In the genomic region with DNA sequence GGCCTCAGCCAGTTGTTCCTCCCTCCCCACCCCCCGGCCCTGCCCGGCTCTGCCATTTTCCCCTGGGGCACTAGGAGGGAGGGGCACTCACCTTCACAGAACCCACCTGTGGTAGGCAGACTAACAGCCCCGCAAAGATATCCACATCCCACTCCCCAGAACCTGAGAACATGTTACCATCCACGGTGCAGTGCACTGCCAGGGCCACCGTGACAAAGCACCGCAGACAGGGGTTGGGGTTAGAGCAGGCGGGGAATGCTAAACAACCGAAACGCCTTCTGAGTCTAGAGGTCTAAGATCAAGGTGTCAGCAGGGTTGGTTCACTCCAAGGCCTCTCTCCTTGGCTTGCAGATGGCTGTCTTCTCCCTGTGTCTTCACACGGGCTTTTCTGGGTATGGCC, we compare ENCODE assay signal across 16 cellular contexts. TPM values are rescaled to one million over a fixed set of nuclear protein-coding genes. Genes with fewer than 3 reads are reported as not detected.
A peak's percentile ranks its signal among the peaks of the same experiment; 100 is the strongest.
DNase-seq lines count a peak whose midpoint lies in the region; ATAC-seq and TF ChIP-seq lines count a peak whose summit lies in the region.
"Had no signal": no experiment of that assay in that cellular context is flagged by ENCODE, and none has a peak within 500 bp of the region (broad histone marks: within the 10 kb centered on the region; RNA-seq: fewer than 3 reads in every experiment).

No MANE protein-coding gene starts in this region.

- in situ Hi-C loops in IMR-90 (cut with MboI; ENCODE audit: low sequenced_read_pairs): no loop called here

- no peak overlapping the region for H3K56ac ChIP-seq in IMR-90 (ENCODE audit: extremely low read depth, insufficient read depth, low read length)

- no peak for TF ChIP-seq CTCF in CD14-positive monocyte (IDR thresholded peaks at IDR 0.05)
- no peak for TF ChIP-seq CTCF in IMR-90 (conservative IDR thresholded peaks at IDR 0.05; ENCODE audit: low read depth, low read length)

- H3K9ac ChIP-seq in IMR-90 (ENCODE audit: low read depth, low read length) (no peak overlapping the region), mesenchymal stem cell (ENCODE audit: low read length) (no peak overlapping the region)
- H3K9ac ChIP-seq: GM23248 had no signal

- ATAC-seq in IMR-90 (ENCODE audit: low read depth) (no peak), left ventricle myocardium superior (no peak)
- no peak for ATAC-seq in stimulated activated naive B cell treated with anti-CD40 and anti-IgM and Interleukin-4, amounts not matched to agents 10 μg/mL and 1 μg/mL and 100 μg/mL, for 72 hours (replicated peaks)
- no peak for ATAC-seq in activated naive CD8-positive, alpha-beta T cell treated with anti-CD3 and anti-CD28 coated beads, Interleukin-2, amount 50 U/mL, for 24 hours

- H2BK20ac ChIP-seq in IMR-90 (ENCODE audit: low read depth, low read length): no peak overlapping the region

- H3K9me1 ChIP-seq in IMR-90 (ENCODE audit: insufficient read depth, low read length): peaks cover 5% of the 10 kb centered on the region

- peaks cover 63% of the 10 kb centered on the region for H3K4me1 Mint-ChIP-seq in CD14-positive monocyte
- peaks cover 2 to 5% of the 10 kb centered on the region in 2 donors for H3K4me1 Mint-ChIP-seq in stimulated activated naive B cell treated with anti-CD40 and anti-IgM and Interleukin-4, amounts not matched to agents 10 μg/mL and 1 μg/mL and 100 μg/mL, for 72 hours
- no peaks in the 10 kb centered on the region for H3K4me1 Mint-ChIP-seq in activated naive CD8-positive, alpha-beta T cell treated with anti-CD3 and anti-CD28 coated beads, Interleukin-2, amount 50 U/mL, for 24 hours

- no peaks in the 10 kb centered on the region for H3K27me3 Mint-ChIP-seq in CD14-positive monocyte (ENCODE audit: low read depth in 3 of 3)
- peaks cover 0 to 4% of the 10 kb centered on the region in 2 donors for H3K27me3 Mint-ChIP-seq in stimulated activated naive B cell treated with anti-CD40 and anti-IgM and Interleukin-4, amounts not matched to agents 10 μg/mL and 1 μg/mL and 100 μg/mL, for 72 hours
- no peaks in the 10 kb centered on the region for H3K27me3 Mint-ChIP-seq in activated naive CD8-positive, alpha-beta T cell treated with anti-CD3 and anti-CD28 coated beads, Interleukin-2, amount 50 U/mL, for 24 hours
- H3K27me3 Mint-ChIP-seq: CD4-positive, alpha-beta memory T cell; IgD-negative memory B cell had no signal

- H2BK15ac ChIP-seq in IMR-90 (ENCODE audit: low read depth, low read length) (no peak overlapping the region), mesenchymal stem cell (ENCODE audit: low read depth, poor library complexity, severe bottlenecking) (peak overlapping the region; percentile 50)

- intact Hi-C loops in CD14-positive monocyte (cut with micrococcal nuclease) (loop anchor here in 1 of 2 donors (5.0 kb wide), 2 partner anchors 33 to 42 kb away; no protein-coding TSS in a partner anchor), IMR-90 (cut with micrococcal nuclease) (no loop called here), left ventricle myocardium superior (cut with micrococcal nuclease) (no loop called here)

- no peaks in the 10 kb centered on the region for H3K36me3 ChIP-seq in IMR-90 (ENCODE audit: control insufficient read depth, insufficient read depth, low read length)
- H3K36me3 ChIP-seq in mesenchymal stem cell (ENCODE audit: control insufficient read depth in 1 of 2, insufficient read depth in 2 of 2, low read depth in 1 of 2, low read length in 2 of 2): no peaks in the 10 kb centered on the region

- H3K27ac Mint-ChIP-seq in CD14-positive monocyte: peak overlapping the region; percentile 54 to 100 (median 99)
- H3K27ac Mint-ChIP-seq in stimulated activated naive B cell treated with anti-CD40 and anti-IgM and Interleukin-4, amounts not matched to agents 10 μg/mL and 1 μg/mL and 100 μg/mL, for 72 hours: peak overlapping the region; percentile 32
- no peak overlapping the region for H3K27ac Mint-ChIP-seq in activated naive CD8-positive, alpha-beta T cell treated with anti-CD3 and anti-CD28 coated beads, Interleukin-2, amount 50 U/mL, for 24 hours
- H3K27ac Mint-ChIP-seq: IgD-negative memory B cell had no signal

- no peak overlapping the region for H2BK5ac ChIP-seq in IMR-90 (ENCODE audit: low read depth, low read length, poor library complexity, severe bottlenecking)
- H2BK5ac ChIP-seq in mesenchymal stem cell (ENCODE audit: low read depth, low read length, poor library complexity, severe bottlenecking): no peak overlapping the region

- H3K4me3 ChIP-seq in IMR-90 (ENCODE audit: insufficient read depth, low read depth, low read length) (no peak overlapping the region), mesenchymal stem cell (ENCODE audit: insufficient read depth in 1 of 2, low read depth in 1 of 2, low read length in 2 of 2) (no peak overlapping the region)
- H3K4me3 ChIP-seq: GM23248 had no signal

- 92% methylated on average over 6 of the region's 10 CpGs; no CpG with 5 or more reads in 1 of the 2 experiments for WGBS in IMR-90 (ENCODE audit: extremely low coverage in 2 of 2, insufficient read length in 1 of 2), 2 experiments
- WGBS in mesenchymal stem cell: 93% methylated on average over 8 of the region's 10 CpGs

- H2AK5ac ChIP-seq in IMR-90 (ENCODE audit: low read depth, low read length) (no peak overlapping the region), mesenchymal stem cell (ENCODE audit: low read length, severe bottlenecking) (peak overlapping the region; percentile 79)

- H4K91ac ChIP-seq in IMR-90 (ENCODE audit: insufficient read depth, low read depth, low read length): no peak overlapping the region
- peak overlapping the region; percentile 78 for H4K91ac ChIP-seq in mesenchymal stem cell (ENCODE audit: low read length)

- POLR2A ChIA-PET in IMR-90 (lab: Charles Lee; ENCODE audit: unreplicated experiment): no interaction called here

- peaks cover 2 to 10% (median 4%) of the 10 kb centered on the region in 7 donors for H3K9me3 Mint-ChIP-seq in CD14-positive monocyte
- H3K9me3 Mint-ChIP-seq in stimulated activated naive B cell treated with anti-CD40 and anti-IgM and Interleukin-4, amounts not matched to agents 10 μg/mL and 1 μg/mL and 100 μg/mL, for 72 hours: no peaks in the 10 kb centered on the region
- H3K9me3 Mint-ChIP-seq in activated naive CD8-positive, alpha-beta T cell treated with anti-CD3 and anti-CD28 coated beads, Interleukin-2, amount 50 U/mL, for 24 hours: no peaks in the 10 kb centered on the region

- H3K4me1 ChIP-seq in IMR-90 (ENCODE audit: control insufficient read depth, insufficient read depth, low read length): peaks cover 16% of the 10 kb centered on the region
- H3K4me1 ChIP-seq in mesenchymal stem cell (ENCODE audit: control insufficient read depth, insufficient read depth, low read depth, low read length): peaks cover 40% of the 10 kb centered on the region

- BruUV-seq in IMR-90 (replicated peaks; lab: Mats Ljungman, UMichigan): no TSS peak

- no peak overlapping the region for H4K5ac ChIP-seq in IMR-90 (ENCODE audit: low read depth, low read length)

- no peak for TF ChIP-seq POLR2A in IMR-90 (IDR thresholded peaks at IDR 0.05; ENCODE audit: low read depth, low read length)

- peak overlapping the region; percentile 51 for H2AK9ac ChIP-seq in IMR-90 (replicated peaks; ENCODE audit: low read depth, low read length, poor library complexity)

- dilution Hi-C loops in IMR-90 (cut with HindIII; ENCODE audit: low sequenced_read_pairs, unreplicated experiment): no loop called here

- H2BK120ac ChIP-seq in IMR-90 (ENCODE audit: low read depth, low read length) (no peak overlapping the region), mesenchymal stem cell (ENCODE audit: low read depth, low read length) (no peak overlapping the region)

- H3K4me3 Mint-ChIP-seq in CD14-positive monocyte: peak overlapping the region; percentile 15 to 37
- H3K4me3 Mint-ChIP-seq in stimulated activated naive B cell treated with anti-CD40 and anti-IgM and Interleukin-4, amounts not matched to agents 10 μg/mL and 1 μg/mL and 100 μg/mL, for 72 hours: no peak overlapping the region
- no peak overlapping the region for H3K4me3 Mint-ChIP-seq in activated naive CD8-positive, alpha-beta T cell treated with anti-CD3 and anti-CD28 coated beads, Interleukin-2, amount 50 U/mL, for 24 hours
- H3K4me3 Mint-ChIP-seq: CD4-positive, alpha-beta memory T cell; IgD-negative memory B cell had no signal

- H3K9me3 ChIP-seq in IMR-90 (ENCODE audit: control insufficient read depth, insufficient read depth, low read length) (0 out of 2 replicates have a peak, but pooled peaks cover 3% of the 10 kb centered on the region), mesenchymal stem cell (ENCODE audit: control insufficient read depth, low read length) (peaks cover 9% of the 10 kb centered on the region)

- H4K8ac ChIP-seq in IMR-90 (ENCODE audit: low read depth in 2 of 2, low read length in 2 of 2) (no peak overlapping the region), mesenchymal stem cell (ENCODE audit: low read length) (peak overlapping the region; percentile 7)

- H3K18ac ChIP-seq in IMR-90 (ENCODE audit: low read depth, low read length) (no peak overlapping the region), mesenchymal stem cell (ENCODE audit: low read depth in 1 of 2, low read length in 2 of 2) (no peak overlapping the region)

- H3K4me2 ChIP-seq in IMR-90 (ENCODE audit: low read depth, low read length) (no peak overlapping the region), mesenchymal stem cell (ENCODE audit: low read length, poor library complexity, severe bottlenecking) (no peak overlapping the region)

- H3K23ac ChIP-seq in IMR-90 (ENCODE audit: low read depth, low read length): no peak overlapping the region
- H3K23ac ChIP-seq in mesenchymal stem cell (ENCODE audit: low read length in 2 of 2): no peak overlapping the region

- H3K14ac ChIP-seq in IMR-90 (replicated peaks; ENCODE audit: low read depth, low read length) (no peak overlapping the region), mesenchymal stem cell (ENCODE audit: low read length in 2 of 2) (no peak overlapping the region)

- H3K36me3 Mint-ChIP-seq in CD14-positive monocyte: peaks cover 2 to 5% of the 10 kb centered on the region in 2 donors
- H3K36me3 Mint-ChIP-seq in stimulated activated naive B cell treated with anti-CD40 and anti-IgM and Interleukin-4, amounts not matched to agents 10 μg/mL and 1 μg/mL and 100 μg/mL, for 72 hours: no peaks in the 10 kb centered on the region
- no peaks in the 10 kb centered on the region for H3K36me3 Mint-ChIP-seq in activated naive CD8-positive, alpha-beta T cell treated with anti-CD3 and anti-CD28 coated beads, Interleukin-2, amount 50 U/mL, for 24 hours (ENCODE audit: low read depth)
- H3K36me3 Mint-ChIP-seq: CD4-positive, alpha-beta memory T cell; IgD-negative memory B cell had no signal

- CTCF ChIA-PET in IMR-90 (lab: Yijun Ruan, JAX): no interaction called here

- H3K4ac ChIP-seq in IMR-90 (ENCODE audit: low read depth, low read length) (no peak overlapping the region), mesenchymal stem cell (ENCODE audit: low read depth in 1 of 2, low read length in 2 of 2) (no peak overlapping the region)

- DNase-seq in CD14-positive monocyte (ENCODE audit: low spot score): no peak
- DNase-seq in IMR-90: no peak
- no peak for DNase-seq in mesenchymal stem cell
- no peak for DNase-seq in stimulated activated naive B cell treated with anti-CD40 and anti-IgM and Interleukin-4, amounts not matched to agents 10 μg/mL and 1 μg/mL and 100 μg/mL, for 72 hours
- no peak for DNase-seq in germinal center (ENCODE audit: low spot score)
- DNase-seq in activated naive CD8-positive, alpha-beta T cell treated with anti-CD3 and anti-CD28 coated beads, Interleukin-2, amount 50 U/mL, for 24 hours: no peak
- no peak for DNase-seq in left ventricle myocardium superior
- DNase-seq: ACHN; C1 segment of cervical spinal cord; CD4-positive, alpha-beta memory T cell; DMS153; DMS79 treated with DMSO at 0.1 percent for 48 hours; GDM1; GM23248; KG1 had no signal

- H2BK12ac ChIP-seq in mesenchymal stem cell (ENCODE audit: low read length in 2 of 2): peak overlapping the region; percentile 11 to 68

- H2AFZ ChIP-seq in IMR-90 (replicated peaks; ENCODE audit: low read length, poor library complexity): no peak overlapping the region
- H2AFZ ChIP-seq in mesenchymal stem cell (ENCODE audit: low read depth, low read length): no peak overlapping the region
- H2AFZ ChIP-seq: GM23248 had no signal

- H4K20me1 ChIP-seq in IMR-90 (ENCODE audit: insufficient read depth, low read length): no peaks in the 10 kb centered on the region

- TF ChIP-seq RAD21 in IMR-90 (IDR thresholded peaks at IDR 0.05; ENCODE audit: low read length): no peak

- no peaks in the 10 kb centered on the region for H3K27me3 ChIP-seq in IMR-90 (ENCODE audit: control insufficient read depth, insufficient read depth, low read length)
- H3K27me3 ChIP-seq in mesenchymal stem cell (ENCODE audit: control insufficient read depth in 1 of 2, insufficient read depth in 1 of 2, low read length in 2 of 2): no peaks in the 10 kb centered on the region

- H3K79me1 ChIP-seq in IMR-90 (ENCODE audit: low read depth in 1 of 2, low read length in 2 of 2): no peaks in the 10 kb centered on the region; a peak in 1 of 4 replicates
- H3K79me1 ChIP-seq in mesenchymal stem cell (replicated peaks; ENCODE audit: low read length, poor library complexity, severe bottlenecking): no peaks in the 10 kb centered on the region

- H3K27ac ChIP-seq in IMR-90 (ENCODE audit: insufficient read depth, low read length): no peak overlapping the region
- no peak overlapping the region for H3K27ac ChIP-seq in mesenchymal stem cell (ENCODE audit: low read length, poor library complexity, severe bottlenecking)
- H3K27ac ChIP-seq: GM23248 had no signal

RNA-seq across cellular contexts. Expression of a gene that starts 57.4 kb away (rescaled TPM):
- 1 to 10 TPM; 4.7 to 5.5 TPM for polyA plus RNA-seq in CD14-positive monocyte
- total RNA-seq in IMR-90 (2012; rRNA removed): 12.9 and 15.3 TPM in 2 replicates
- polyA plus RNA-seq in IMR-90 (2012; rRNA removed): 40.8 and 50.2 TPM in 2 replicates
- 55.0 and 56.1 TPM in 2 replicates for polyA plus RNA-seq in IMR-90 (2012; cell fraction: cytosol; rRNA removed)
- 151 and 276 TPM in 2 replicates for polyA plus RNA-seq in IMR-90 (2012; cell fraction: nucleus; rRNA removed; ENCODE audit: low replicate concordance)
- polyA plus RNA-seq in mesenchymal stem cell (2013, experiment 1 of 2): 120 TPM
- polyA plus RNA-seq in mesenchymal stem cell (2013, experiment 2 of 2): 113 TPM
- total RNA-seq in left ventricle myocardium superior: 142 TPM

Comparison
In these comparisons a context has a peak if more than half of its experiments do, and no peak if none do; other contexts are left out.
1. H3K4me3 Mint-ChIP-seq: peak in CD14-positive monocyte (2 of 2); none in stimulated activated naive B cell treated with anti-CD40 and anti-IgM and Interleukin-4, amounts not matched to agents 10 μg/mL and 1 μg/mL and 100 μg/mL, for 72 hours (0 of 2) and activated naive CD8-positive, alpha-beta T cell treated with anti-CD3 and anti-CD28 coated beads, Interleukin-2, amount 50 U/mL, for 24 hours (single experiment).